1 cellular context compared by ENCODE assay signal in genomic region chr10:101550965-101551364, GRCh38.
TF ChIP-seq lines count a peak whose summit lies in the region.

No MANE protein-coding gene starts in this region.

TF ChIP-seq in GM12878, 131 proteins besides CTCF, POLR2A, EP300 and RAD21 (continued from another document):
- TF ChIP-seq RUNX3 (IDR thresholded peaks at IDR 0.05; ENCODE audit: low read length) = peak; percentile 41
- TF ChIP-seq SMC3 (IDR thresholded peaks at IDR 0.05; ENCODE audit: borderline replicate concordance, low read length) = no peak
- no peak for TF ChIP-seq ZZZ3 (IDR thresholded peaks at IDR 0.05; ENCODE audit: control insufficient read depth, insufficient read length, low read depth)
